Comparison of ENCODE assay signal across 9 cellular contexts in the genomic region with DNA sequence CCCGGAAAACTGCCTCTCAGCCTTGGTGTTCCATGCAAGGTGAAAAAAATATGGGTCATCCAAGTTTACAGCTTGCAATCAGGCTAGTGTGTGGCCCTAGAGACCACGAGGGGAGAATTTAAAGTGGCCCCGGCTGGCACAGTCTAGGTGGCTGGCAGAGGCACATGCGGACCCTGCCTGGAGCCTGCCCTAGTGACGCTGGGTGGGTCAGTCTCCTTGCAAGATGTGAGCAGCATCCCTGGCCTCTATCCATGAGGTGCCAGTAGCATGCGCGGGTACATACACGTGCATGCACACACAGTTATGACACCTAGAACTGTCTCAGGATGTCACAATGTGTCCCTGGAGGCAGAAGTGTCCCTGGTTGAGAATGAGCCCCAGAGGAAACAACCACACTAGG. TPM values are rescaled to one million over a fixed set of nuclear protein-coding genes. Genes with fewer than 3 reads are reported as not detected.
"Had no signal": no experiment of that assay in that cellular context is flagged by ENCODE, and none has a peak within 500 bp of the region (broad histone marks: within the 10 kb centered on the region; RNA-seq: fewer than 3 reads in every experiment).

No MANE protein-coding gene starts in this region.

- ATAC-seq: K562 had no signal

- H3K27ac ChIP-seq: GM23248, HL-60 had no signal

- H3K4me3 ChIP-seq: GM23248, K562 had no signal

- H3K9ac ChIP-seq: GM23248 had no signal

- DNase-seq: GM23248, GOT3, H9, HCEC 1CT, IMR-90, KG1 had no signal

- H2AFZ ChIP-seq: GM23248 had no signal

RNA-seq across cellular contexts. Expression of gene ZNF716, which starts 22.4 kb away (rescaled TPM):
- total RNA-seq: GM23248, H9, HT1080, IMR-90, K562 had no signal
- polyA plus RNA-seq: GM23248, IMR-90, K562 had no signal
